In genomic region chr17:76822184-76822778, GRCh38 we compare ENCODE assay signal across 28 cellular contexts. TPM values are rescaled to one million over a fixed set of nuclear protein-coding genes. Genes with fewer than 3 reads are reported as not detected.
"Had no signal": no experiment of that assay in that cellular context is flagged by ENCODE, and none has a peak within 500 bp of the region (broad histone marks: within the 10 kb centered on the region; RNA-seq: fewer than 3 reads in every experiment).

No MANE protein-coding gene starts in this region.

- ATAC-seq: naive thymus-derived CD4-positive, alpha-beta T cell; stimulated activated memory B cell treated with anti-CD40 and anti-IgM and Interleukin-4, amounts not matched to agents 10 μg/mL and 1 μg/mL and 100 μg/mL, for 72 hours; stimulated activated naive CD8-positive, alpha-beta T cell treated with anti-CD3 and anti-CD28 coated beads, Interleukin-15, amount 100 ng/mL, for 72 hours had no signal

- H3K36me3 Mint-ChIP-seq: immature natural killer cell; stimulated activated memory B cell treated with anti-CD40 and anti-IgM and Interleukin-4, amounts not matched to agents 10 μg/mL and 1 μg/mL and 100 μg/mL, for 72 hours; type B pancreatic cell had no signal

- DNase-seq: activated CD4-positive, alpha-beta memory T cell treated with anti-CD3 and anti-CD28 coated beads, Interleukin-2, amount 10 ng/mL, durations not matched to agents 7 days and 5 days; activated CD4-positive, alpha-beta T cell treated with anti-CD3 and anti-CD28 coated beads, Interleukin-2, amount 10 ng/mL, durations not matched to agents 7 days and 5 days; activated CD4-positive, CD25-positive, alpha-beta regulatory T cell treated with anti-CD3 and anti-CD28 coated beads, Interleukin-2, amount 50 U/mL, for 72 hours; activated CD8-positive, alpha-beta memory T cell treated with anti-CD3 and anti-CD28 coated beads, Interleukin-2, amount 50 U/mL, for 48 hours; activated gamma-delta T cell treated with Interleukin-2 at 50 U/mL for 16 hours; activated naive CD4-positive, alpha-beta T cell treated with anti-CD3 and anti-CD28 coated beads, Interleukin-2, amount 50 U/mL, for 16 hours; activated T-cell treated with anti-CD3 and anti-CD28 coated beads, Interleukin-2, amount 50 U/mL, for 24 hours; amniotic stem cell; brain microvascular endothelial cell; head of caudate nucleus; hippocampal formation; immature natural killer cell; kidney; midbrain; naive thymus-derived CD4-positive, alpha-beta T cell; occipital lobe; stimulated activated CD4-positive, alpha-beta T cell treated with anti-CD3 and anti-CD28 coated beads, Interleukin-1b, Interleukin-23, amount 100 ng/mL, for 48 hours; stimulated activated CD4-positive, alpha-beta T cell treated with anti-CD3 and anti-CD28 coated beads, Interleukin-4, amount 100 ng/mL, for 4 hours; stimulated activated CD8-positive, alpha-beta memory T cell treated with anti-CD3 and anti-CD28 coated beads, Interleukin-4, amount 100 ng/mL, for 48 hours; stimulated activated naive CD8-positive, alpha-beta T cell treated with anti-CD3 and anti-CD28 coated beads, Interleukin-15, amount 100 ng/mL, for 72 hours; T-helper 9 cell had no signal

- H3K4me3 ChIP-seq: right atrium auricular region, smooth muscle cell, vagina had no signal

- H3K27ac Mint-ChIP-seq: activated CD4-positive, alpha-beta memory T cell treated with anti-CD3 and anti-CD28 coated beads, Interleukin-2, amount 10 ng/mL, durations not matched to agents 7 days and 5 days; activated CD4-positive, alpha-beta T cell treated with anti-CD3 and anti-CD28 coated beads, Interleukin-2, amount 10 ng/mL, durations not matched to agents 7 days and 5 days; activated T-cell treated with anti-CD3 and anti-CD28 coated beads, Interleukin-2, amount 50 U/mL, for 24 hours; immature natural killer cell; memory B cell; naive thymus-derived CD4-positive, alpha-beta T cell; stimulated activated memory B cell treated with anti-CD40 and anti-IgM and Interleukin-4, amounts not matched to agents 10 μg/mL and 1 μg/mL and 100 μg/mL, for 72 hours; stimulated activated naive CD8-positive, alpha-beta T cell treated with anti-CD3 and anti-CD28 coated beads, Interleukin-15, amount 100 ng/mL, for 72 hours; type B pancreatic cell had no signal

- H3K9me3 ChIP-seq: right atrium auricular region, vagina had no signal

- H3K27me3 ChIP-seq: brain microvascular endothelial cell, right atrium auricular region, vagina had no signal

- H3K27me3 Mint-ChIP-seq: activated T-cell treated with anti-CD3 and anti-CD28 coated beads, Interleukin-2, amount 50 U/mL, for 24 hours had no signal

- H3K4me1 Mint-ChIP-seq: activated CD4-positive, alpha-beta T cell treated with anti-CD3 and anti-CD28 coated beads, Interleukin-2, amount 10 ng/mL, durations not matched to agents 7 days and 5 days; neural crest cell had no signal

- H3K4me1 ChIP-seq: right atrium auricular region, vagina had no signal

- H3K9me3 Mint-ChIP-seq: activated CD4-positive, alpha-beta memory T cell treated with anti-CD3 and anti-CD28 coated beads, Interleukin-2, amount 10 ng/mL, durations not matched to agents 7 days and 5 days; activated CD4-positive, alpha-beta T cell treated with anti-CD3 and anti-CD28 coated beads, Interleukin-2, amount 10 ng/mL, durations not matched to agents 7 days and 5 days; activated T-cell treated with anti-CD3 and anti-CD28 coated beads, Interleukin-2, amount 50 U/mL, for 24 hours; immature natural killer cell; memory B cell; naive thymus-derived CD4-positive, alpha-beta T cell; neural crest cell; stimulated activated memory B cell treated with anti-CD40 and anti-IgM and Interleukin-4, amounts not matched to agents 10 μg/mL and 1 μg/mL and 100 μg/mL, for 72 hours; stimulated activated naive CD8-positive, alpha-beta T cell treated with anti-CD3 and anti-CD28 coated beads, Interleukin-15, amount 100 ng/mL, for 72 hours; type B pancreatic cell had no signal

- H3K27ac ChIP-seq: brain microvascular endothelial cell, right atrium auricular region, vagina had no signal

- H3K4me3 Mint-ChIP-seq: activated CD4-positive, alpha-beta memory T cell treated with anti-CD3 and anti-CD28 coated beads, Interleukin-2, amount 10 ng/mL, durations not matched to agents 7 days and 5 days; activated CD4-positive, alpha-beta T cell treated with anti-CD3 and anti-CD28 coated beads, Interleukin-2, amount 10 ng/mL, durations not matched to agents 7 days and 5 days; activated T-cell treated with anti-CD3 and anti-CD28 coated beads, Interleukin-2, amount 50 U/mL, for 24 hours; immature natural killer cell; memory B cell; naive thymus-derived CD4-positive, alpha-beta T cell; neural crest cell; stimulated activated memory B cell treated with anti-CD40 and anti-IgM and Interleukin-4, amounts not matched to agents 10 μg/mL and 1 μg/mL and 100 μg/mL, for 72 hours; stimulated activated naive CD8-positive, alpha-beta T cell treated with anti-CD3 and anti-CD28 coated beads, Interleukin-15, amount 100 ng/mL, for 72 hours; type B pancreatic cell had no signal

- H3K36me3 ChIP-seq: brain microvascular endothelial cell, right atrium auricular region, vagina had no signal

RNA-seq across cellular contexts. Expression of gene MGAT5B, which starts 45.9 kb away (rescaled TPM):
- total RNA-seq: right atrium auricular region had no signal
